Comparison of ENCODE assay signal across 9 cellular contexts in genomic region chr20:54205322-54205889, GRCh38. TPM values are rescaled to one million over a fixed set of nuclear protein-coding genes. Genes with fewer than 3 reads are reported as not detected.
DNase-seq lines count a peak whose midpoint lies in the region; ATAC-seq and TF ChIP-seq lines count a peak whose summit lies in the region.
"Not testable (repeated sequence)": the region's sequence is repeated elsewhere in the genome, so short reads cannot be mapped to it uniquely, and the experiment has no call there.
"Had no signal": no experiment of that assay in that cellular context is flagged by ENCODE, and none has a peak within 500 bp of the region (broad histone marks: within the 10 kb centered on the region; RNA-seq: fewer than 3 reads in every experiment).

No MANE protein-coding gene starts in this region.

- not testable (repeated sequence) for H3K4me2 ChIP-seq in neuronal stem cell (ENCODE audit: insufficient read depth, low read length, poor library complexity, severe bottlenecking)

- intact Hi-C loops in activated CD4-positive, alpha-beta T cell treated with anti-CD3 and anti-CD28 coated beads, Interleukin-2, amount 10 ng/mL, durations not matched to agents 24 days and 14 days (cut with micrococcal nuclease), result loop anchor here (5.0 kb wide), 3 partner anchors 117 to 442 kb away; partner anchors contain the start of gene DOK5

- H3K4me3 Mint-ChIP-seq in activated CD4-positive, alpha-beta T cell treated with anti-CD3 and anti-CD28 coated beads, Interleukin-2, amount 10 ng/mL, durations not matched to agents 24 days and 14 days; activated T-cell treated with anti-CD3 and anti-CD28 coated beads, Interleukin-2, amount 50 U/mL, for 72 hours; activated naive CD8-positive, alpha-beta T cell treated with anti-CD3 and anti-CD28 coated beads, Interleukin-2, amount 50 U/mL, for 24 hours; mesothelial cell of epicardium; stimulated activated naive CD8-positive, alpha-beta T cell treated with anti-CD3 and anti-CD28 coated beads, Interleukin-15, Interleukin-2, amounts not matched to agents 100 ng/mL and 50 ng/mL, for 24 hours: not testable (repeated sequence)

- not testable (repeated sequence) for H3K4ac ChIP-seq in neuronal stem cell (ENCODE audit: low read length)

- peak overlapping the region; percentile 6 for H2AFZ ChIP-seq in neuronal stem cell (ENCODE audit: low read length)

- H3K36me3 ChIP-seq in neuronal stem cell (replicated peaks in 1 of 2; ENCODE audit: control insufficient read depth in 2 of 2, insufficient read depth in 2 of 2, low read length in 2 of 2), result not testable (repeated sequence)

- not testable (repeated sequence) for H3K9me3 Mint-ChIP-seq in activated CD4-positive, alpha-beta T cell treated with anti-CD3 and anti-CD28 coated beads, Interleukin-2, amount 10 ng/mL, durations not matched to agents 24 days and 14 days; activated T-cell treated with anti-CD3 and anti-CD28 coated beads, Interleukin-2, amount 50 U/mL, for 72 hours; activated naive CD8-positive, alpha-beta T cell treated with anti-CD3 and anti-CD28 coated beads, Interleukin-2, amount 50 U/mL, for 24 hours; mesothelial cell of epicardium; stimulated activated naive CD8-positive, alpha-beta T cell treated with anti-CD3 and anti-CD28 coated beads, Interleukin-15, Interleukin-2, amounts not matched to agents 100 ng/mL and 50 ng/mL, for 24 hours

- peak overlapping the region; percentile 3 for H3K27ac Mint-ChIP-seq in activated CD4-positive, alpha-beta T cell treated with anti-CD3 and anti-CD28 coated beads, Interleukin-2, amount 10 ng/mL, durations not matched to agents 24 days and 14 days
- peak overlapping the region; percentile 49 for H3K27ac Mint-ChIP-seq in activated T-cell treated with anti-CD3 and anti-CD28 coated beads, Interleukin-2, amount 50 U/mL, for 72 hours
- peak overlapping the region; percentile 52 for H3K27ac Mint-ChIP-seq in activated naive CD8-positive, alpha-beta T cell treated with anti-CD3 and anti-CD28 coated beads, Interleukin-2, amount 50 U/mL, for 24 hours
- H3K27ac Mint-ChIP-seq in mesothelial cell of epicardium, result peak overlapping the region; percentile 32
- peak overlapping the region; percentile 50 for H3K27ac Mint-ChIP-seq in stimulated activated naive CD8-positive, alpha-beta T cell treated with anti-CD3 and anti-CD28 coated beads, Interleukin-15, Interleukin-2, amounts not matched to agents 100 ng/mL and 50 ng/mL, for 24 hours

- not testable (repeated sequence) for H2AK5ac ChIP-seq in neuronal stem cell (ENCODE audit: low read depth, low read length)

- peaks cover 30% of the 10 kb centered on the region for H3K4me1 Mint-ChIP-seq in activated CD4-positive, alpha-beta T cell treated with anti-CD3 and anti-CD28 coated beads, Interleukin-2, amount 10 ng/mL, durations not matched to agents 24 days and 14 days
- peaks cover 31% of the 10 kb centered on the region for H3K4me1 Mint-ChIP-seq in activated T-cell treated with anti-CD3 and anti-CD28 coated beads, Interleukin-2, amount 50 U/mL, for 72 hours (ENCODE audit: low read depth)
- peaks cover 33% of the 10 kb centered on the region for H3K4me1 Mint-ChIP-seq in activated naive CD8-positive, alpha-beta T cell treated with anti-CD3 and anti-CD28 coated beads, Interleukin-2, amount 50 U/mL, for 24 hours
- peaks cover 29% of the 10 kb centered on the region for H3K4me1 Mint-ChIP-seq in mesothelial cell of epicardium
- H3K4me1 Mint-ChIP-seq in stimulated activated naive CD8-positive, alpha-beta T cell treated with anti-CD3 and anti-CD28 coated beads, Interleukin-15, Interleukin-2, amounts not matched to agents 100 ng/mL and 50 ng/mL, for 24 hours (ENCODE audit: low read depth), result peaks cover 40% of the 10 kb centered on the region

- H3K4me3 ChIP-seq in GM12865 (ENCODE audit: low read depth, low read length); neuronal stem cell (ENCODE audit: low read length in 2 of 2): not testable (repeated sequence)

- DNase-seq in GM12865 (ENCODE audit: low read depth), result peak; percentile 18
- peak; percentile 61 for DNase-seq in SK-N-DZ (ENCODE audit: low spot score)
- not testable (repeated sequence) for DNase-seq in activated CD4-positive, alpha-beta T cell treated with anti-CD3 and anti-CD28 coated beads, Interleukin-2, amount 10 ng/mL, durations not matched to agents 24 days and 14 days; activated naive CD8-positive, alpha-beta T cell treated with anti-CD3 and anti-CD28 coated beads, Interleukin-2, amount 50 U/mL, for 24 hours; mesothelial cell of epicardium (ENCODE audit: low spot score in 2 of 2, unreplicated experiment in 2 of 2); neuronal stem cell (ENCODE audit: low spot score)
- DNase-seq in activated T-cell treated with anti-CD3 and anti-CD28 coated beads, Interleukin-2, amount 50 U/mL, for 72 hours, result peak in 1 of 2 donors; percentile 10

- not testable (repeated sequence) for H3K4me1 ChIP-seq in neuronal stem cell (ENCODE audit: control insufficient read depth in 2 of 2, insufficient read depth in 1 of 2, low read depth in 1 of 2, low read length in 2 of 2)

- H3K9me3 ChIP-seq in neuronal stem cell (replicated peaks in 1 of 2; ENCODE audit: control insufficient read depth in 2 of 2, insufficient read depth in 1 of 2, low read depth in 1 of 2, low read length in 2 of 2), result not testable (repeated sequence)

- H3K27me3 ChIP-seq in neuronal stem cell (ENCODE audit: control insufficient read depth in 3 of 3, insufficient read depth in 3 of 3, low read depth in 1 of 3, low read length in 3 of 3), result peaks cover 0 to 15% (median 0%) of the 10 kb centered on the region in 3 experiments

- no CpG with 5 or more reads among the region's 11 CpGs for WGBS in neuronal stem cell (ENCODE audit: extremely low coverage in 2 of 2, insufficient read length in 2 of 2, insufficient replicate concordance in 1 of 2), 2 donors

- H4K8ac ChIP-seq in neuronal stem cell (ENCODE audit: low read depth, low read length), result not testable (repeated sequence)

- TF ChIP-seq CTCF in GM12865 (IDR thresholded peaks at IDR 0.05; ENCODE audit: insufficient read depth, low read depth, low read length, missing control alignments); mesothelial cell of epicardium (IDR thresholded peaks at IDR 0.05; ENCODE audit: unreplicated experiment): not testable (repeated sequence)

- H3K36me3 Mint-ChIP-seq in activated CD4-positive, alpha-beta T cell treated with anti-CD3 and anti-CD28 coated beads, Interleukin-2, amount 10 ng/mL, durations not matched to agents 24 days and 14 days (ENCODE audit: low read depth), result peaks cover 10% of the 10 kb centered on the region
- not testable (repeated sequence) for H3K36me3 Mint-ChIP-seq in activated T-cell treated with anti-CD3 and anti-CD28 coated beads, Interleukin-2, amount 50 U/mL, for 72 hours (ENCODE audit: insufficient read depth in 2 of 2); activated naive CD8-positive, alpha-beta T cell treated with anti-CD3 and anti-CD28 coated beads, Interleukin-2, amount 50 U/mL, for 24 hours (ENCODE audit: low read depth); mesothelial cell of epicardium
- peaks cover 11% of the 10 kb centered on the region for H3K36me3 Mint-ChIP-seq in stimulated activated naive CD8-positive, alpha-beta T cell treated with anti-CD3 and anti-CD28 coated beads, Interleukin-15, Interleukin-2, amounts not matched to agents 100 ng/mL and 50 ng/mL, for 24 hours (ENCODE audit: low read depth)

- not testable (repeated sequence) for ATAC-seq in activated T-cell treated with anti-CD3 and anti-CD28 coated beads, Interleukin-2, amount 50 U/mL, for 72 hours (replicated peaks in 1 of 2); activated naive CD8-positive, alpha-beta T cell treated with anti-CD3 and anti-CD28 coated beads, Interleukin-2, amount 50 U/mL, for 24 hours

- H3K27ac ChIP-seq in neuronal stem cell (replicated peaks; ENCODE audit: low read length), result not testable (repeated sequence)

- H3K14ac ChIP-seq in neuronal stem cell (ENCODE audit: low read length), result not testable (repeated sequence)

- not testable (repeated sequence) for H2BK120ac ChIP-seq in neuronal stem cell (ENCODE audit: low read depth, low read length)

- H3K27me3 Mint-ChIP-seq in activated CD4-positive, alpha-beta T cell treated with anti-CD3 and anti-CD28 coated beads, Interleukin-2, amount 10 ng/mL, durations not matched to agents 24 days and 14 days; activated T-cell treated with anti-CD3 and anti-CD28 coated beads, Interleukin-2, amount 50 U/mL, for 72 hours (ENCODE audit: low read depth); activated naive CD8-positive, alpha-beta T cell treated with anti-CD3 and anti-CD28 coated beads, Interleukin-2, amount 50 U/mL, for 24 hours; mesothelial cell of epicardium (ENCODE audit: low read depth); stimulated activated naive CD8-positive, alpha-beta T cell treated with anti-CD3 and anti-CD28 coated beads, Interleukin-15, Interleukin-2, amounts not matched to agents 100 ng/mL and 50 ng/mL, for 24 hours: not testable (repeated sequence)

- not testable (repeated sequence) for H3K79me1 ChIP-seq in neuronal stem cell (ENCODE audit: low read depth, low read length)

- H2BK15ac ChIP-seq in neuronal stem cell (ENCODE audit: low read length), result not testable (repeated sequence)

- not testable (repeated sequence) for H2BK12ac ChIP-seq in neuronal stem cell (ENCODE audit: low read length)

- not testable (repeated sequence) for H2BK5ac ChIP-seq in neuronal stem cell (ENCODE audit: low read length)

- not testable (repeated sequence) for H3K9ac ChIP-seq in neuronal stem cell (ENCODE audit: low read depth, low read length, poor library complexity)

- H3K23ac ChIP-seq in neuronal stem cell (ENCODE audit: low read depth, low read length, poor library complexity), result not testable (repeated sequence)

- not testable (repeated sequence) for H4K91ac ChIP-seq in neuronal stem cell (ENCODE audit: low read depth, low read length, poor library complexity)

- H3K18ac ChIP-seq in neuronal stem cell (ENCODE audit: low read length), result not testable (repeated sequence)

RNA-seq across cellular contexts. Expression of gene PFDN4, which starts 2.5 kb away (rescaled TPM):
- polyA plus RNA-seq in SK-N-DZ (2014; cell fraction: cytosol; rRNA removed), result 271 and 365 TPM in 2 replicates
- 293 and 588 TPM in 2 replicates for polyA plus RNA-seq in SK-N-DZ (2014; cell fraction: nucleus; rRNA removed)
- 72.2 and 80.5 TPM in 2 replicates for total RNA-seq in activated CD4-positive, alpha-beta T cell treated with anti-CD3 and anti-CD28 coated beads, Interleukin-2, amount 10 ng/mL, durations not matched to agents 24 days and 14 days
- 10 to 100 TPM; 48.9 to 49.1 TPM for total RNA-seq in activated T-cell treated with anti-CD3 and anti-CD28 coated beads, Interleukin-2, amount 50 U/mL, for 72 hours
- 25.8 to 26.8 TPM (median 26.0 TPM) in 3 replicates for total RNA-seq in mesothelial cell of epicardium
- polyA plus RNA-seq in neuronal stem cell (2013, experiment 1 of 2), result 149 TPM
- 155 TPM for polyA plus RNA-seq in neuronal stem cell (2013, experiment 2 of 2)

RNA-seq across cellular contexts. Expression of gene CYP24A1, which starts 31.6 kb away (rescaled TPM):
- not detected in 2 replicates for polyA plus RNA-seq in SK-N-DZ (2014; cell fraction: cytosol; rRNA removed)
- polyA plus RNA-seq in SK-N-DZ (2014; cell fraction: nucleus; rRNA removed), result not detected in 2 replicates
- not detected in 2 replicates for total RNA-seq in activated CD4-positive, alpha-beta T cell treated with anti-CD3 and anti-CD28 coated beads, Interleukin-2, amount 10 ng/mL, durations not matched to agents 24 days and 14 days
- total RNA-seq in activated T-cell treated with anti-CD3 and anti-CD28 coated beads, Interleukin-2, amount 50 U/mL, for 72 hours, result not detected
- total RNA-seq in mesothelial cell of epicardium, result 21.3 to 25.3 TPM (median 23.6 TPM) in 3 replicates
- polyA plus RNA-seq in neuronal stem cell (2013, experiment 1 of 2), result not detected
- not detected for polyA plus RNA-seq in neuronal stem cell (2013, experiment 2 of 2)
- total RNA-seq: IMR-90 had no signal
- polyA plus RNA-seq: IMR-90 had no signal

Comparison
In these comparisons a context has a peak if more than half of its experiments do, and no peak if none do; other contexts are left out.
1. RNA of gene CYP24A1, which starts 31.6 kb away (total RNA-seq): 21.3 to 25.3 TPM in mesothelial cell of epicardium; not detected in activated T-cell treated with anti-CD3 and anti-CD28 coated beads, Interleukin-2, amount 50 U/mL, for 72 hours and not detected in activated CD4-positive, alpha-beta T cell treated with anti-CD3 and anti-CD28 coated beads, Interleukin-2, amount 10 ng/mL, durations not matched to agents 24 days and 14 days; every median in the first group is over 10 times any median in the second.
2. Peak in every context shown above with its lines, with median percentiles within 50 percentile points of each other: H3K27ac Mint-ChIP-seq.